Comparison of ENCODE assay signal across 20 cellular contexts in genomic region chr21:23881783-23882182, GRCh38.
"Had no signal": no experiment of that assay in that cellular context is flagged by ENCODE, and none has a peak within 500 bp of the region (broad histone marks: within the 10 kb centered on the region; RNA-seq: fewer than 3 reads in every experiment).

No MANE protein-coding gene starts in this region.

- H3K27ac ChIP-seq: SJCRH30 had no signal

- H3K9me3 ChIP-seq: SJCRH30 had no signal

- ATAC-seq: Panc1, PC-3, Right ventricle myocardium inferior, SK-N-SH treated with all-trans-retinoic acid at 6 μM for 48 hours had no signal

- H3K27me3 ChIP-seq: SJCRH30 had no signal

- H3K36me3 ChIP-seq: SJCRH30 had no signal

- H3K4me1 ChIP-seq: SJCRH30 had no signal

- H3K4me3 ChIP-seq: SJCRH30 had no signal

- DNase-seq: KBM-7, MV-4-11, NCI-H1048, NCI-H1105, NCI-H1417, NCI-H1436 treated with DMSO at 0.1 percent for 48 hours, NCI-H1694, NCI-H187 treated with DMSO at 0.1 percent for 48 hours, NCI-H2029 treated with DMSO at 0.1 percent for 48 hours, NCI-H2171 treated with DMSO at 0.1 percent for 48 hours, NCI-H2227 treated with DMSO at 0.1 percent for 48 hours, NCI-H524, NCI-H526 treated with DMSO at 0.1 percent for 48 hours, NCI-H774, PC-3, SHP77 treated with DMSO at 0.1 percent for 48 hours, SJCRH30 had no signal
